In the genomic region with DNA sequence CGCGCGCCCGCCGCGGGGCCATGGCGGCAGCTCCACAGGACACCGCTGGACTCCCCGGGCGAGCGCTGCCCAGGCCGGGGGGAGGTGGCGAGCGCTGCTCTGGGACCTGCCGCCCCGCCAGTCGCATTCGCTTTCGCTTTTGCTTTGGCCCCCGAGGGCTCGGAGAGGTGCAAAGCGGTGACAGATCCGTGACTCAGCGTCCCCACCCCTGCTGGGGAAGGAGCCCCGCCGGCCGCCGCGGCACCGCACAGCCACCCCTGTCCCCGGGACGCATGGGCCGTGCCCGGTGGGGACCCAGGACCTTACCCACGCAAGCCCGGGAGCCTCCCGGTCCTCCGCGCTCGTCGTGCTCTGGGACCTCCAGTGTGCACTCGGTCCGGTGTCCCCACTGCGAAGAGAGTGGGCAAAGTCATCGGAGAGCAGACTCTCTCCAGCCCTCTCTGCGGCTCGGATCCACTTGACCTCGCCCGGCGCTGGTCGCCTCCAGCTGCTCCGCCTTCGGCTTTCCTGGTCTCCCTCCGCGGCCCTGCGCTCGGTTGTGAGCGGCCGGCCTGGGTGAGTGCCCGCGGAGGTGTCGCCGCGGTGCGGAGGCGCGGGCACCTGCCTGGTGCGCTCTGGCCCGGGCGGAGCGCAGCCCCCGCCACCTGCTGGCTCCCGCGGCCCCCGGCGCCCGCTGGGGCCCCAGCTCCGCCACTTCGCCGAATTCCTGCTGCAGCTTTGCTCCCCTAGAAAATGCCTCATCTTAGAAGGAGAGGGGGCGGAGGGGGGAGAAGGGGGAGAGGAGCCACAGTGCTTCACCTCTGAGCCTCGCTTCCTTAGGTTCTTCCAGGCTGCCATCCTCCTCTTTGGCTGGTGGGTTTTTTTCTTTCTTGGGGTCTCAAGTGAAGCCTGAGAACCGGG, we compare ENCODE assay signal across 1 cellular context.
TF ChIP-seq lines count a peak whose summit lies in the region.

Gene IL15RA, minus strand, starts transcription at position 73 of the 900 bp plus-strand sequence. Its CDS starts 51 bp downstream, at position 22.

TF ChIP-seq in K562, 482 proteins besides CTCF, POLR2A, EP300 and RAD21 (continued from another document and continues in another):
- TF ChIP-seq ZBTB40 (IDR thresholded peaks at IDR 0.05) (peak; percentile 33; the same call in 1 of the 2 replicates), ZBTB40 (CRISPR knock-in tag; IDR thresholded peaks at IDR 0.05) (no peak), DMBX1 (CRISPR knock-in tag; IDR thresholded peaks at IDR 0.05; ENCODE audit: borderline replicate concordance) (no peak), ZEB2 (IDR thresholded peaks at IDR 0.05) (peak; percentile 67; the same call in 1 of the 2 replicates), SLC30A9 (CRISPR knock-in tag; IDR thresholded peaks at IDR 0.05) (no peak), KDM5B (IDR thresholded peaks at IDR 0.05; ENCODE audit: insufficient replicate concordance, low read depth, low read length) (peak; percentile 73), HLTF (IDR thresholded peaks at IDR 0.05) (0 out of 2 replicates have a peak, but pooled peaks have one; percentile 25), FOSL1 (tag; conservative IDR thresholded peaks at IDR 0.05) (peak; percentile 88), MED1 (CRISPR knock-in tag; IDR thresholded peaks at IDR 0.05; ENCODE audit: borderline replicate concordance) (0 out of 2 replicates have a peak, but pooled peaks have one; percentile 10), ZFP1 (CRISPR knock-in tag; IDR thresholded peaks at IDR 0.05) (no peak), GATAD2B (IDR thresholded peaks at IDR 0.05; ENCODE audit: borderline replicate concordance) (peak; percentile 11; the same call in 1 of the 2 replicates), ZSCAN32 (CRISPR knock-in tag; IDR thresholded peaks at IDR 0.05) (no peak), HDAC2 (IDR thresholded peaks at IDR 0.05) (peak; percentile 77; the same call in 1 of the 2 replicates), JUN (IDR thresholded peaks at IDR 0.05; ENCODE audit: borderline replicate concordance, low read depth, low read length) (peak; percentile 51; the same call in 1 of the 2 replicates), JUN (CRISPR knock-in tag; IDR thresholded peaks at IDR 0.05; ENCODE audit: borderline replicate concordance) (peak; percentile 47; the same call in 1 of the 2 replicates), FIP1L1 (IDR thresholded peaks at IDR 0.05; ENCODE audit: low read depth, low read length, poor library complexity, severe bottlenecking) (peak; percentile 42), TAF1 (IDR thresholded peaks at IDR 0.05; ENCODE audit: control insufficient read depth, extremely low read depth, insufficient read depth, low read length, severe bottlenecking) (peak; percentile 30), NKRF (IDR thresholded peaks at IDR 0.05; ENCODE audit: borderline replicate concordance) (peak; percentile 77; the same call in 1 of the 2 replicates), TFAP4 (CRISPR knock-in tag; IDR thresholded peaks at IDR 0.05; ENCODE audit: borderline replicate concordance) (peak; percentile 82), MAZ (CRISPR knock-in tag; conservative IDR thresholded peaks at IDR 0.05 in 1 of 2, IDR thresholded peaks at IDR 0.05 in 1 of 2) (peak in 1 of 2 experiments; percentile 80; a peak in 3 of 4 replicates), DPF2 (IDR thresholded peaks at IDR 0.05) (peak; percentile 78), BACH1 (tag; IDR thresholded peaks at IDR 0.05) (0 out of 2 replicates have a peak, but pooled peaks have one; percentile 28), NR1H2 (CRISPR knock-in tag; IDR thresholded peaks at IDR 0.05) (no peak), CAMTA2 (CRISPR knock-in tag; conservative IDR thresholded peaks at IDR 0.05) (0 out of 2 replicates have a peak, but pooled peaks have one; percentile 5), KDM2B (CRISPR knock-in tag; IDR thresholded peaks at IDR 0.05) (peak; percentile 76; the same call in 1 of the 2 replicates), RBFOX2 (IDR thresholded peaks at IDR 0.05; ENCODE audit: low read depth, low read length) (peak; percentile 87), TCF3 (CRISPR knock-in tag; IDR thresholded peaks at IDR 0.05) (peak; percentile 48; the same call in 1 of the 2 replicates), MTA1 (IDR thresholded peaks at IDR 0.05; ENCODE audit: borderline replicate concordance) (no peak), GTF2A2 (tag; IDR thresholded peaks at IDR 0.05) (no peak), HDAC1 (IDR thresholded peaks at IDR 0.05) (peak in 1 of 2 experiments; percentile 84; a peak in 2 of 4 replicates), NCOR1 (IDR thresholded peaks at IDR 0.05) (peak; percentile 41; the same call in 1 of the 2 replicates), ZNF408 (CRISPR knock-in tag; IDR thresholded peaks at IDR 0.05; ENCODE audit: low read depth) (no peak), ZNF639 (CRISPR knock-in tag; conservative IDR thresholded peaks at IDR 0.05 in 1 of 2, IDR thresholded peaks at IDR 0.05 in 1 of 2) (peak in 1 of 2 experiments; percentile 71; a peak in 2 of 4 replicates), MCM2 (IDR thresholded peaks at IDR 0.05; ENCODE audit: low read depth) (no peak), TAF9B (IDR thresholded peaks at IDR 0.05; ENCODE audit: partially characterized antibody) (peak; percentile 78), ETV5 (CRISPR knock-in tag; IDR thresholded peaks at IDR 0.05; ENCODE audit: low read depth) (0 out of 2 replicates have a peak, but pooled peaks have one; percentile 31), MAX (CRISPR knock-in tag; IDR thresholded peaks at IDR 0.05) (peak; percentile 39; the same call in 1 of the 2 replicates), ZBTB2 (IDR thresholded peaks at IDR 0.05) (peak; percentile 47; the same call in 1 of the 2 replicates), CREB1 (IDR thresholded peaks at IDR 0.05) (no peak; the same call in 1 of the 2 replicates), CREB1 (CRISPR knock-in tag; IDR thresholded peaks at IDR 0.05) (peak; percentile 30; the same call in 1 of the 2 replicates), CBX3 (IDR thresholded peaks at IDR 0.05; ENCODE audit: borderline replicate concordance in 1 of 2, low read length in 2 of 2) (0 out of 3 replicates have a peak, but pooled peaks of 1 of the 2 experiments have one; percentile 20)
- TF ChIP-seq, protein P1, sequence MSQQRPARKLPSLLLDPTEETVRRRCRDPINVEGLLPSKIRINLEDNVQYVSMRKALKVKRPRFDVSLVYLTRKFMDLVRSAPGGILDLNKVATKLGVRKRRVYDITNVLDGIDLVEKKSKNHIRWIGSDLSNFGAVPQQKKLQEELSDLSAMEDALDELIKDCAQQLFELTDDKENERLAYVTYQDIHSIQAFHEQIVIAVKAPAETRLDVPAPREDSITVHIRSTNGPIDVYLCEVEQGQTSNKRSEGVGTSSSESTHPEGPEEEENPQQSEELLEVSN (IDR thresholded peaks at IDR 0.05; ENCODE audit: borderline replicate concordance in 1 of 2, extremely low read depth in 1 of 2, insufficient read depth in 1 of 2, insufficient read length in 1 of 2, low read depth in 1 of 2, low read length in 1 of 2, poor library complexity in 1 of 2, severe bottlenecking in 1 of 2): peak; percentile 59 to 75
